In the genomic region with DNA sequence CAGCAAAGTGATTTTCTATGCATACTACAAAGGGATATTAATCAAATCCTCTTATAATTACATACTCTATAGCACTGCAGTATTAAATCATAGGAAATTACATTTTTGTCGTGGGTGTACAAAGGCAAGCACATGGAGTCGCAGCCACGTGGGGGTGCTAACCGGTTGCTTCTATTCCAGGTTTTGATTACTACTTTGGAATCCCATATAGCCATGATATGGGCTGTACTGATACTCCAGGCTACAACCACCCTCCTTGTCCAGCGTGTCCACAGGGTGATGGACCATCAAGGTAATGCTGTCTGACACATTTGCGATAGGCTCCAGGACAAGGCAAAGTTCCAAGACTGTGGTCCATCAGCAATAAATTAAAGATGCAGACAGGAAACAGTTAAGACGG, we compare ENCODE assay signal across 11 cellular contexts.
DNase-seq lines count a peak whose midpoint lies in the region; ATAC-seq and TF ChIP-seq lines count a peak whose summit lies in the region.
"Had no signal": no experiment of that assay in that cellular context is flagged by ENCODE, and none has a peak within 500 bp of the region (broad histone marks: within the 10 kb centered on the region; RNA-seq: fewer than 3 reads in every experiment).

No MANE protein-coding gene starts in this region.

- POLR2A ChIA-PET in WTC11 (lab: Charles Lee) = no interaction called here

- H3K27ac Mint-ChIP-seq in WTC11 = no peak overlapping the region

- CTCF ChIA-PET in WTC11 (lab: Charles Lee) = interaction anchor here (2.0 kb wide), 1 partner anchor 48 kb away, joined by 8 read pairs; no protein-coding TSS in a partner anchor

- no peak overlapping the region for H3K4me3 Mint-ChIP-seq in WTC11

- no peaks in the 10 kb centered on the region for H3K36me3 Mint-ChIP-seq in WTC11

- TF ChIP-seq CTCF in fibroblast of villous mesenchyme (IDR thresholded peaks at IDR 0.05; ENCODE audit: insufficient read depth, low read depth, low read length) (peak; percentile 30), uterus (IDR thresholded peaks at IDR 0.05) (peak; percentile 39 to 51 (median 42)), WTC11 (IDR thresholded peaks at IDR 0.05) (no peak)

- H3K4me1 ChIP-seq in uterus = no peaks in the 10 kb centered on the region

- DNase-seq in Right ventricle myocardium superior (peak; percentile 56), cardiac septum (ENCODE audit: low spot score) (no peak), fibroblast of villous mesenchyme (ENCODE audit: low read depth) (peak; percentile 52), uterus (peak; percentile 56 to 64), WTC11 (ENCODE audit: low spot score) (no peak), NCI-H345 (lab: John Stamatoyannopoulos, UW) (no peak)
- no peak for DNase-seq in stimulated activated naive CD8-positive, alpha-beta T cell treated with anti-CD3 and anti-CD28 coated beads, Interleukin-15, Interleukin-2, amounts not matched to agents 100 U/mL and 50 U/mL, for 24 hours
- DNase-seq: GF-D8; stimulated activated CD8-positive, alpha-beta memory T cell treated with anti-CD3 and anti-CD28 coated beads, Interleukin-4, amount 100 ng/mL, for 48 hours had no signal

- ATAC-seq in Right ventricle myocardium superior (ENCODE audit: poor library complexity) = peak; percentile 74
- ATAC-seq in SK-N-SH treated with all-trans-retinoic acid at 6 μM for 48 hours = peak; percentile 82
- ATAC-seq in WTC11 = no peak
- no peak for ATAC-seq in stimulated activated naive CD8-positive, alpha-beta T cell treated with anti-CD3 and anti-CD28 coated beads, Interleukin-15, Interleukin-2, amounts not matched to agents 100 U/mL and 50 U/mL, for 24 hours

- H3K36me3 ChIP-seq in uterus = no peaks in the 10 kb centered on the region

- H3K4me3 ChIP-seq in fibroblast of villous mesenchyme (ENCODE audit: low read depth, low read length) (no peak overlapping the region), uterus (no peak overlapping the region)
- H3K4me3 ChIP-seq: lung had no signal

- H3K27me3 ChIP-seq in uterus = no peaks in the 10 kb centered on the region

- peaks cover 2% of the 10 kb centered on the region for H3K4me1 Mint-ChIP-seq in WTC11

- TF ChIP-seq POLR2A in uterus (IDR thresholded peaks at IDR 0.05) = no peak

- H3K9me3 ChIP-seq in uterus = no peaks in the 10 kb centered on the region

- H3K9me3 Mint-ChIP-seq in WTC11 = no peaks in the 10 kb centered on the region

- intact Hi-C loops in Right ventricle myocardium superior (cut with DNase I) = no loop called here
- intact Hi-C loops in cardiac septum (cut with DNase I) = no loop called here
- intact Hi-C loops in uterus (cut with DNase I; ENCODE audit: low total_unique reads) = no loop called here

- H3K27me3 Mint-ChIP-seq in WTC11 (ENCODE audit: low read depth) = no peaks in the 10 kb centered on the region

- H3K27ac ChIP-seq in uterus = no peak overlapping the region

TF ChIP-seq in SK-N-SH treated with all-trans-retinoic acid at 6 μM for 48 hours, 23 proteins besides CTCF, POLR2A, EP300 and RAD21:
- TF ChIP-seq, protein P1, sequence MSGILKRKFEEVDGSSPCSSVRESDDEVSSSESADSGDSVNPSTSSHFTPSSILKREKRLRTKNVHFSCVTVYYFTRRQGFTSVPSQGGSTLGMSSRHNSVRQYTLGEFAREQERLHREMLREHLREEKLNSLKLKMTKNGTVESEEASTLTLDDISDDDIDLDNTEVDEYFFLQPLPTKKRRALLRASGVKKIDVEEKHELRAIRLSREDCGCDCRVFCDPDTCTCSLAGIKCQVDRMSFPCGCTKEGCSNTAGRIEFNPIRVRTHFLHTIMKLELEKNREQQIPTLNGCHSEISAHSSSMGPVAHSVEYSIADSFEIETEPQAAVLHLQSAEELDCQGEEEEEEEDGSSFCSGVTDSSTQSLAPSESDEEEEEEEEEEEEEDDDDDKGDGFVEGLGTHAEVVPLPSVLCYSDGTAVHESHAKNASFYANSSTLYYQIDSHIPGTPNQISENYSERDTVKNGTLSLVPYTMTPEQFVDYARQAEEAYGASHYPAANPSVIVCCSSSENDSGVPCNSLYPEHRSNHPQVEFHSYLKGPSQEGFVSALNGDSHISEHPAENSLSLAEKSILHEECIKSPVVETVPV (CRISPR knock-in tag; IDR thresholded peaks at IDR 0.05) = no peak
- TF ChIP-seq TCF4 (CRISPR knock-in tag; IDR thresholded peaks at IDR 0.05; ENCODE audit: borderline replicate concordance) (peak; percentile 34; the same call in 1 of the 2 replicates), ISL1 (CRISPR knock-in tag; IDR thresholded peaks at IDR 0.05) (peak; percentile 46)

TF ChIP-seq in WTC11, 78 proteins besides CTCF, POLR2A, EP300 and RAD21 (continues in another document):
- TF ChIP-seq ATF1 (CRISPR knock-in tag; IDR thresholded peaks at IDR 0.05) (no peak), ZNF671 (CRISPR knock-in tag; IDR thresholded peaks at IDR 0.05) (no peak), CREM (CRISPR knock-in tag; IDR thresholded peaks at IDR 0.05) (no peak), ZNF263 (CRISPR knock-in tag; IDR thresholded peaks at IDR 0.05; ENCODE audit: low read depth) (no peak), JAZF1 (CRISPR knock-in tag; IDR thresholded peaks at IDR 0.05) (no peak), SMAD3 (CRISPR knock-in tag; IDR thresholded peaks at IDR 0.05; ENCODE audit: borderline replicate concordance) (no peak), OVOL2 (CRISPR knock-in tag; IDR thresholded peaks at IDR 0.05; ENCODE audit: borderline replicate concordance) (no peak), ZNF396 (CRISPR knock-in tag; IDR thresholded peaks at IDR 0.05; ENCODE audit: borderline replicate concordance) (no peak)
- TF ChIP-seq, protein P2, sequence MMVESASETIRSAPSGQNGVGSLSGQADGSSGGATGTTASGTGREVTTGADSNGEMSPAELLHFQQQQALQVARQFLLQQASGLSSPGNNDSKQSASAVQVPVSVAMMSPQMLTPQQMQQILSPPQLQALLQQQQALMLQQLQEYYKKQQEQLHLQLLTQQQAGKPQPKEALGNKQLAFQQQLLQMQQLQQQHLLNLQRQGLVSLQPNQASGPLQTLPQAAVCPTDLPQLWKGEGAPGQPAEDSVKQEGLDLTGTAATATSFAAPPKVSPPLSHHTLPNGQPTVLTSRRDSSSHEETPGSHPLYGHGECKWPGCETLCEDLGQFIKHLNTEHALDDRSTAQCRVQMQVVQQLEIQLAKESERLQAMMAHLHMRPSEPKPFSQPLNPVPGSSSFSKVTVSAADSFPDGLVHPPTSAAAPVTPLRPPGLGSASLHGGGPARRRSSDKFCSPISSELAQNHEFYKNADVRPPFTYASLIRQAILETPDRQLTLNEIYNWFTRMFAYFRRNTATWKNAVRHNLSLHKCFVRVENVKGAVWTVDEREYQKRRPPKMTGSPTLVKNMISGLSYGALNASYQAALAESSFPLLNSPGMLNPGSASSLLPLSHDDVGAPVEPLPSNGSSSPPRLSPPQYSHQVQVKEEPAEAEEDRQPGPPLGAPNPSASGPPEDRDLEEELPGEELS (CRISPR knock-in tag; IDR thresholded peaks at IDR 0.05) = no peak
- TF ChIP-seq, protein P3, sequence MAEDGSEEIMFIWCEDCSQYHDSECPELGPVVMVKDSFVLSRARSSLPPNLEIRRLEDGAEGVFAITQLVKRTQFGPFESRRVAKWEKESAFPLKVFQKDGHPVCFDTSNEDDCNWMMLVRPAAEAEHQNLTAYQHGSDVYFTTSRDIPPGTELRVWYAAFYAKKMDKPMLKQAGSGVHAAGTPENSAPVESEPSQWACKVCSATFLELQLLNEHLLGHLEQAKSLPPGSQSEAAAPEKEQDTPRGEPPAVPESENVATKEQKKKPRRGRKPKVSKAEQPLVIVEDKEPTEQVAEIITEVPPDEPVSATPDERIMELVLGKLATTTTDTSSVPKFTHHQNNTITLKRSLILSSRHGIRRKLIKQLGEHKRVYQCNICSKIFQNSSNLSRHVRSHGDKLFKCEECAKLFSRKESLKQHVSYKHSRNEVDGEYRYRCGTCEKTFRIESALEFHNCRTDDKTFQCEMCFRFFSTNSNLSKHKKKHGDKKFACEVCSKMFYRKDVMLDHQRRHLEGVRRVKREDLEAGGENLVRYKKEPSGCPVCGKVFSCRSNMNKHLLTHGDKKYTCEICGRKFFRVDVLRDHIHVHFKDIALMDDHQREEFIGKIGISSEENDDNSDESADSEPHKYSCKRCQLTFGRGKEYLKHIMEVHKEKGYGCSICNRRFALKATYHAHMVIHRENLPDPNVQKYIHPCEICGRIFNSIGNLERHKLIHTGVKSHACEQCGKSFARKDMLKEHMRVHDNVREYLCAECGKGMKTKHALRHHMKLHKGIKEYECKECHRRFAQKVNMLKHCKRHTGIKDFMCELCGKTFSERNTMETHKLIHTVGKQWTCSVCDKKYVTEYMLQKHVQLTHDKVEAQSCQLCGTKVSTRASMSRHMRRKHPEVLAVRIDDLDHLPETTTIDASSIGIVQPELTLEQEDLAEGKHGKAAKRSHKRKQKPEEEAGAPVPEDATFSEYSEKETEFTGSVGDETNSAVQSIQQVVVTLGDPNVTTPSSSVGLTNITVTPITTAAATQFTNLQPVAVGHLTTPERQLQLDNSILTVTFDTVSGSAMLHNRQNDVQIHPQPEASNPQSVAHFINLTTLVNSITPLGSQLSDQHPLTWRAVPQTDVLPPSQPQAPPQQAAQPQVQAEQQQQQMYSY (CRISPR knock-in tag; IDR thresholded peaks at IDR 0.05) = no peak
- TF ChIP-seq, protein P4, sequence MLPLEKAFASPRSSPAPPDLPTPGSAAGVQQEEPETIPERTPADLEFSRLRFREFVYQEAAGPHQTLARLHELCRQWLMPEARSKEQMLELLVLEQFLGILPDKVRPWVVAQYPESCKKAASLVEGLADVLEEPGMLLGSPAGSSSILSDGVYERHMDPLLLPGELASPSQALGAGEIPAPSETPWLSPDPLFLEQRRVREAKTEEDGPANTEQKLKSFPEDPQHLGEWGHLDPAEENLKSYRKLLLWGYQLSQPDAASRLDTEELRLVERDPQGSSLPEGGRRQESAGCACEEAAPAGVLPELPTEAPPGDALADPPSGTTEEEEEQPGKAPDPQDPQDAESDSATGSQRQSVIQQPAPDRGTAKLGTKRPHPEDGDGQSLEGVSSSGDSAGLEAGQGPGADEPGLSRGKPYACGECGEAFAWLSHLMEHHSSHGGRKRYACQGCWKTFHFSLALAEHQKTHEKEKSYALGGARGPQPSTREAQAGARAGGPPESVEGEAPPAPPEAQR (CRISPR knock-in tag; IDR thresholded peaks at IDR 0.05) = no peak

Comparison
In these comparisons a context has a peak if more than half of its experiments do, and no peak if none do; other contexts are left out.
1. DNase-seq: peak in Right ventricle myocardium superior (single experiment), fibroblast of villous mesenchyme (single experiment) and uterus (2 of 2); none in cardiac septum (single experiment), WTC11 (single experiment), NCI-H345 (single experiment) and stimulated activated naive CD8-positive, alpha-beta T cell treated with anti-CD3 and anti-CD28 coated beads, Interleukin-15, Interleukin-2, amounts not matched to agents 100 U/mL and 50 U/mL, for 24 hours (single experiment).
2. ATAC-seq: peak in Right ventricle myocardium superior (single experiment) and SK-N-SH treated with all-trans-retinoic acid at 6 μM for 48 hours (single experiment); none in WTC11 (single experiment) and stimulated activated naive CD8-positive, alpha-beta T cell treated with anti-CD3 and anti-CD28 coated beads, Interleukin-15, Interleukin-2, amounts not matched to agents 100 U/mL and 50 U/mL, for 24 hours (single experiment).